In the genomic region with DNA sequence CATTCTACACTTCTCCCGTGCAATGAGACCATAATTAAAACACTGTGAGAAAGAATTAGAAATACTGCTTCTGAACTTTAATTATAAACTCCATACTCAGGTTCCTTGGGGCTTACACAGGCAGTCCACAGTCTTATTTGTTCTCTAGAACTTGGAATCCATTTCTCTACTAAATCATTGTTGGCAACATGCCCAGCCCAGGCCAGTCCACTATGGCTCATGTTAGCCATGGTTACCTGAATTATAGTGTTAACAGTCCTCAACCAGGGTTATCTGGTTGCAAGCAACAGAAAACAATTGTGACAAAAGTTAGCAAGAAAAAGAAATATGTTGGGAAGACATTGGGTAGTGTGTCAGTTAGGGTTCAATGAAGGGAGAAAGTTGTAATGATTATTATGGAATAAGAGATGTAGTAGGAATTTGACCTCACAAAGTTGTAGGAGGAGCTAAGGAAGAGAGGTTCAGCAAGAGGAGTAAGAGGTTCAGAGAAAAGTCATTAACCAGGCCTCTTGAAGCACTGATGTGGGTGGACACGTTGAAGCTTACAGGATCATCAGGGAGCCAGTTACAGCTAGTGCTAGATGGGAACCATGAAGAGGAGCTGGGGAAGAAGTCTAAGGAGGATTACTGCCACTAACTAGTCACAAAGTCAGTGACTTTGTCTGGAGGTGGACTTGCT, we compare ENCODE assay signal across 2 cellular contexts.
TF ChIP-seq lines count a peak whose summit lies in the region.

No MANE protein-coding gene starts in this region.

TF ChIP-seq in SK-N-SH, 30 proteins besides CTCF, POLR2A, EP300 and RAD21 (continued from another document):
- TF ChIP-seq, protein P1, sequence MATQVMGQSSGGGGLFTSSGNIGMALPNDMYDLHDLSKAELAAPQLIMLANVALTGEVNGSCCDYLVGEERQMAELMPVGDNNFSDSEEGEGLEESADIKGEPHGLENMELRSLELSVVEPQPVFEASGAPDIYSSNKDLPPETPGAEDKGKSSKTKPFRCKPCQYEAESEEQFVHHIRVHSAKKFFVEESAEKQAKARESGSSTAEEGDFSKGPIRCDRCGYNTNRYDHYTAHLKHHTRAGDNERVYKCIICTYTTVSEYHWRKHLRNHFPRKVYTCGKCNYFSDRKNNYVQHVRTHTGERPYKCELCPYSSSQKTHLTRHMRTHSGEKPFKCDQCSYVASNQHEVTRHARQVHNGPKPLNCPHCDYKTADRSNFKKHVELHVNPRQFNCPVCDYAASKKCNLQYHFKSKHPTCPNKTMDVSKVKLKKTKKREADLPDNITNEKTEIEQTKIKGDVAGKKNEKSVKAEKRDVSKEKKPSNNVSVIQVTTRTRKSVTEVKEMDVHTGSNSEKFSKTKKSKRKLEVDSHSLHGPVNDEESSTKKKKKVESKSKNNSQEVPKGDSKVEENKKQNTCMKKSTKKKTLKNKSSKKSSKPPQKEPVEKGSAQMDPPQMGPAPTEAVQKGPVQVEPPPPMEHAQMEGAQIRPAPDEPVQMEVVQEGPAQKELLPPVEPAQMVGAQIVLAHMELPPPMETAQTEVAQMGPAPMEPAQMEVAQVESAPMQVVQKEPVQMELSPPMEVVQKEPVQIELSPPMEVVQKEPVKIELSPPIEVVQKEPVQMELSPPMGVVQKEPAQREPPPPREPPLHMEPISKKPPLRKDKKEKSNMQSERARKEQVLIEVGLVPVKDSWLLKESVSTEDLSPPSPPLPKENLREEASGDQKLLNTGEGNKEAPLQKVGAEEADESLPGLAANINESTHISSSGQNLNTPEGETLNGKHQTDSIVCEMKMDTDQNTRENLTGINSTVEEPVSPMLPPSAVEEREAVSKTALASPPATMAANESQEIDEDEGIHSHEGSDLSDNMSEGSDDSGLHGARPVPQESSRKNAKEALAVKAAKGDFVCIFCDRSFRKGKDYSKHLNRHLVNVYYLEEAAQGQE (IDR thresholded peaks at IDR 0.05; ENCODE audit: low read depth, low read length) = no peak
- TF ChIP-seq MXI1 (IDR thresholded peaks at IDR 0.05; ENCODE audit: low read depth, low read length) (no peak), RFX5 (IDR thresholded peaks at IDR 0.05; ENCODE audit: low read length) (no peak), POLR2AphosphoS5 (IDR thresholded peaks at IDR 0.05; ENCODE audit: low read depth, low read length) (no peak), FOXM1 (IDR thresholded peaks at IDR 0.05; ENCODE audit: low read depth) (no peak)
- TF ChIP-seq, protein P2, sequence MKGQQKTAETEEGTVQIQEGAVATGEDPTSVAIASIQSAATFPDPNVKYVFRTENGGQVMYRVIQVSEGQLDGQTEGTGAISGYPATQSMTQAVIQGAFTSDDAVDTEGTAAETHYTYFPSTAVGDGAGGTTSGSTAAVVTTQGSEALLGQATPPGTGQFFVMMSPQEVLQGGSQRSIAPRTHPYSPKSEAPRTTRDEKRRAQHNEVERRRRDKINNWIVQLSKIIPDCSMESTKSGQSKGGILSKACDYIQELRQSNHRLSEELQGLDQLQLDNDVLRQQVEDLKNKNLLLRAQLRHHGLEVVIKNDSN (IDR thresholded peaks at IDR 0.05; ENCODE audit: borderline replicate concordance, low read depth) = no peak

TF ChIP-seq in SK-N-SH treated with all-trans-retinoic acid at 6 μM for 48 hours, 23 proteins besides CTCF, POLR2A, EP300 and RAD21 (continued from another document):
- TF ChIP-seq, protein P3, sequence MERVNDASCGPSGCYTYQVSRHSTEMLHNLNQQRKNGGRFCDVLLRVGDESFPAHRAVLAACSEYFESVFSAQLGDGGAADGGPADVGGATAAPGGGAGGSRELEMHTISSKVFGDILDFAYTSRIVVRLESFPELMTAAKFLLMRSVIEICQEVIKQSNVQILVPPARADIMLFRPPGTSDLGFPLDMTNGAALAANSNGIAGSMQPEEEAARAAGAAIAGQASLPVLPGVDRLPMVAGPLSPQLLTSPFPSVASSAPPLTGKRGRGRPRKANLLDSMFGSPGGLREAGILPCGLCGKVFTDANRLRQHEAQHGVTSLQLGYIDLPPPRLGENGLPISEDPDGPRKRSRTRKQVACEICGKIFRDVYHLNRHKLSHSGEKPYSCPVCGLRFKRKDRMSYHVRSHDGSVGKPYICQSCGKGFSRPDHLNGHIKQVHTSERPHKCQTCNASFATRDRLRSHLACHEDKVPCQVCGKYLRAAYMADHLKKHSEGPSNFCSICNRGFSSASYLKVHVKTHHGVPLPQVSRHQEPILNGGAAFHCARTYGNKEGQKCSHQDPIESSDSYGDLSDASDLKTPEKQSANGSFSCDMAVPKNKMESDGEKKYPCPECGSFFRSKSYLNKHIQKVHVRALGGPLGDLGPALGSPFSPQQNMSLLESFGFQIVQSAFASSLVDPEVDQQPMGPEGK (CRISPR knock-in tag; IDR thresholded peaks at IDR 0.05; ENCODE audit: borderline replicate concordance) = no peak
- TF ChIP-seq ZNF8 (CRISPR knock-in tag; IDR thresholded peaks at IDR 0.05) (no peak), ISL1 (CRISPR knock-in tag; IDR thresholded peaks at IDR 0.05) (no peak), TOX (CRISPR knock-in tag; IDR thresholded peaks at IDR 0.05; ENCODE audit: borderline replicate concordance) (no peak), RARB (CRISPR knock-in tag; IDR thresholded peaks at IDR 0.05) (no peak), ESRRG (CRISPR knock-in tag; IDR thresholded peaks at IDR 0.05) (no peak), GLIS3 (CRISPR knock-in tag; IDR thresholded peaks at IDR 0.05) (no peak)
- TF ChIP-seq, protein P4, sequence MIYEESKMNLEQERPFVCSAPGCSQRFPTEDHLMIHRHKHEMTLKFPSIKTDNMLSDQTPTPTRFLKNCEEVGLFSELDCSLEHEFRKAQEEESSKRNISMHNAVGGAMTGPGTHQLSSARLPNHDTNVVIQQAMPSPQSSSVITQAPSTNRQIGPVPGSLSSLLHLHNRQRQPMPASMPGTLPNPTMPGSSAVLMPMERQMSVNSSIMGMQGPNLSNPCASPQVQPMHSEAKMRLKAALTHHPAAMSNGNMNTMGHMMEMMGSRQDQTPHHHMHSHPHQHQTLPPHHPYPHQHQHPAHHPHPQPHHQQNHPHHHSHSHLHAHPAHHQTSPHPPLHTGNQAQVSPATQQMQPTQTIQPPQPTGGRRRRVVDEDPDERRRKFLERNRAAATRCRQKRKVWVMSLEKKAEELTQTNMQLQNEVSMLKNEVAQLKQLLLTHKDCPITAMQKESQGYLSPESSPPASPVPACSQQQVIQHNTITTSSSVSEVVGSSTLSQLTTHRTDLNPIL (CRISPR knock-in tag; IDR thresholded peaks at IDR 0.05; ENCODE audit: low read depth) = no peak
